24 cellular contexts compared by ENCODE assay signal in the genomic region with DNA sequence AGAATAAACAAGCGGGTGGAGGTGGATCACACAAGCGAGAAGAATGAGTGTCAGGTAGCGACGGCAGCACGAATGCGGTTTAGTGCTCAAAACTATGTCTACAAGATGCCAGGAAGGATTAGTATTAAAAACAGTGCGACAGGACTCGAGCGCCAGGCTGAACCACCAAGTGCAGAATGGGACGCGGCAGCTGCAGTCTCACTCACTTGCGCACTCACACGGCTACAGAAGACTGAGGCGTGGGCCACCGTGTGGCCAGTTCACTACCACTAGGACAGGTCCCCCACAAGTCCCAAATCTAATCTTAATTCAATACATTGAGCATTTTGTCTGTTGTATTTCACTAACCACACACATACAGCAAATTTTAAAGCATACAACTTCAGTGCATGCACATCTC.
"Had no signal": no experiment of that assay in that cellular context is flagged by ENCODE, and none has a peak within 500 bp of the region (broad histone marks: within the 10 kb centered on the region; RNA-seq: fewer than 3 reads in every experiment).

No MANE protein-coding gene starts in this region.

- H3K4me1 ChIP-seq: foreskin keratinocyte, left lung had no signal

- DNase-seq: activated CD4-positive, alpha-beta memory T cell treated with anti-CD3 and anti-CD28 coated beads, Interleukin-2, amount 10 ng/mL, durations not matched to agents 7 days and 5 days; activated CD4-positive, alpha-beta T cell treated with anti-CD3 and anti-CD28 coated beads, Interleukin-2, amount 10 ng/mL, durations not matched to agents 24 days and 14 days; activated gamma-delta T cell treated with Interleukin-2 at 50 U/mL for 16 hours; activated T-cell treated with anti-CD3 and anti-CD28 coated beads, Interleukin-2, amount 50 U/mL, for 72 hours; anterior cingulate cortex; body of pancreas; dermis blood vessel endothelial cell; effector CD8-positive, alpha-beta T cell; foreskin keratinocyte; hippocampal formation; kidney glomerular epithelial cell; left lung; pancreas; sigmoid colon; stimulated activated CD4-positive, alpha-beta T cell treated with anti-CD3 and anti-CD28 coated beads, Interleukin-4, amount 100 ng/mL, for 24 hours; stimulated activated naive CD4-positive, alpha-beta T cell treated with Interleukin-2 at 50 U/mL for 16 hours; T1000 had no signal

- H3K27ac Mint-ChIP-seq: activated CD4-positive, alpha-beta memory T cell treated with anti-CD3 and anti-CD28 coated beads, Interleukin-2, amount 10 ng/mL, durations not matched to agents 7 days and 5 days; activated CD4-positive, alpha-beta T cell treated with anti-CD3 and anti-CD28 coated beads, Interleukin-2, amount 10 ng/mL, durations not matched to agents 24 days and 14 days; activated T-cell treated with anti-CD3 and anti-CD28 coated beads, Interleukin-2, amount 50 U/mL, for 72 hours; natural killer cell treated with Interleukin-12 subunit alpha and Interleukin-12 subunit beta and Interleukin-15 and Interleukin-18, amount 100 ng/mL, for 72 hours; type B pancreatic cell had no signal

- H3K27ac ChIP-seq: body of pancreas, foreskin keratinocyte, left lung, neutrophil, pancreas had no signal

- H3K27me3 ChIP-seq: body of pancreas, foreskin keratinocyte, left lung, neutrophil, pancreas, sigmoid colon had no signal

- ATAC-seq: activated T-cell treated with anti-CD3 and anti-CD28 coated beads, Interleukin-2, amount 50 U/mL, for 72 hours; body of pancreas; foreskin keratinocyte; left lung; natural killer cell treated with Interleukin-12 subunit alpha and Interleukin-12 subunit beta and Interleukin-15 and Interleukin-18, amount 100 ng/mL, for 72 hours; pancreas had no signal

- H3K9me3 ChIP-seq: body of pancreas, left lung, neutrophil, pancreas, sigmoid colon, thoracic aorta had no signal

- H3K27me3 Mint-ChIP-seq: activated CD4-positive, alpha-beta memory T cell treated with anti-CD3 and anti-CD28 coated beads, Interleukin-2, amount 10 ng/mL, durations not matched to agents 7 days and 5 days; activated CD4-positive, alpha-beta T cell treated with anti-CD3 and anti-CD28 coated beads, Interleukin-2, amount 10 ng/mL, durations not matched to agents 24 days and 14 days; activated naive CD4-positive, alpha-beta T cell treated with anti-CD3 and anti-CD28 coated beads, Interleukin-2, amount 50 U/mL, for 24 hours; natural killer cell treated with Interleukin-12 subunit alpha and Interleukin-12 subunit beta and Interleukin-15 and Interleukin-18, amount 100 ng/mL, for 72 hours; type B pancreatic cell had no signal

- H3K4me3 ChIP-seq: body of pancreas, left lung, lung, pancreas, sigmoid colon, thoracic aorta had no signal

- H3K4me3 Mint-ChIP-seq: activated CD4-positive, alpha-beta memory T cell treated with anti-CD3 and anti-CD28 coated beads, Interleukin-2, amount 10 ng/mL, durations not matched to agents 7 days and 5 days; activated CD4-positive, alpha-beta T cell treated with anti-CD3 and anti-CD28 coated beads, Interleukin-2, amount 10 ng/mL, durations not matched to agents 24 days and 14 days; activated naive CD4-positive, alpha-beta T cell treated with anti-CD3 and anti-CD28 coated beads, Interleukin-2, amount 50 U/mL, for 24 hours; activated T-cell treated with anti-CD3 and anti-CD28 coated beads, Interleukin-2, amount 50 U/mL, for 72 hours; mesothelial cell of epicardium; natural killer cell treated with Interleukin-12 subunit alpha and Interleukin-12 subunit beta and Interleukin-15 and Interleukin-18, amount 100 ng/mL, for 72 hours; type B pancreatic cell had no signal

- H3K4me1 Mint-ChIP-seq: mesothelial cell of epicardium had no signal

- H3K9me3 Mint-ChIP-seq: activated CD4-positive, alpha-beta memory T cell treated with anti-CD3 and anti-CD28 coated beads, Interleukin-2, amount 10 ng/mL, durations not matched to agents 7 days and 5 days; activated CD4-positive, alpha-beta T cell treated with anti-CD3 and anti-CD28 coated beads, Interleukin-2, amount 10 ng/mL, durations not matched to agents 24 days and 14 days; activated naive CD4-positive, alpha-beta T cell treated with anti-CD3 and anti-CD28 coated beads, Interleukin-2, amount 50 U/mL, for 24 hours; activated T-cell treated with anti-CD3 and anti-CD28 coated beads, Interleukin-2, amount 50 U/mL, for 72 hours; mesothelial cell of epicardium; natural killer cell treated with Interleukin-12 subunit alpha and Interleukin-12 subunit beta and Interleukin-15 and Interleukin-18, amount 100 ng/mL, for 72 hours; type B pancreatic cell had no signal
